26 cellular contexts compared by ENCODE assay signal in genomic region chr16:50401355-50401754, GRCh38.
"Had no signal": no experiment of that assay in that cellular context is flagged by ENCODE, and none has a peak within 500 bp of the region (broad histone marks: within the 10 kb centered on the region; RNA-seq: fewer than 3 reads in every experiment).

No MANE protein-coding gene starts in this region.

- H3K27me3 Mint-ChIP-seq: natural killer cell treated with Interleukin-12 subunit alpha and Interleukin-12 subunit beta and Interleukin-15 and Interleukin-18, amount 100 ng/mL, for 72 hours had no signal

- FAIRE-seq: keratinocyte had no signal

- DNase-seq: hippocampal formation; kidney glomerular epithelial cell; left cardiac atrium; lower lobe of right lung; mesendoderm; naive thymus-derived CD4-positive, alpha-beta T cell; nucleus accumbens; psoas muscle; stimulated activated CD4-positive, alpha-beta T cell treated with anti-CD3 and anti-CD28 coated beads, Interleukin-12 subunit alpha, Interleukin-12 subunit beta, amount 100 ng/mL, for 4 hours; stimulated activated CD4-positive, alpha-beta T cell treated with anti-CD3 and anti-CD28 coated beads, Interleukin-15, amount 100 ng/mL, for 24 hours; stimulated activated CD4-positive, alpha-beta T cell treated with anti-CD3 and anti-CD28 coated beads, Interleukin-2, amount 100 ng/mL, for 24 hours; stimulated activated CD4-positive, alpha-beta T cell treated with anti-CD3 and anti-CD28 coated beads, Interleukin-4, amount 100 ng/mL, for 1 hour; stimulated activated naive B cell treated with anti-CD40 and anti-IgM and Interleukin-4, amounts not matched to agents 10 μg/mL and 1 μg/mL and 100 μg/mL, for 72 hours; stimulated activated naive CD8-positive, alpha-beta T cell treated with anti-CD3 and anti-CD28 coated beads, Interleukin-15, Interleukin-2, amounts not matched to agents 100 U/mL and 50 U/mL, for 24 hours; stomach; testis; thyroid gland; upper lobe of left lung had no signal

- H3K4me1 Mint-ChIP-seq: stimulated activated naive B cell treated with anti-CD40 and anti-IgM and Interleukin-4, amounts not matched to agents 10 μg/mL and 1 μg/mL and 100 μg/mL, for 72 hours had no signal

- ATAC-seq: left cardiac atrium; left lobe of liver; naive thymus-derived CD4-positive, alpha-beta T cell; natural killer cell treated with Interleukin-12 subunit alpha and Interleukin-12 subunit beta and Interleukin-15 and Interleukin-18, amount 100 ng/mL, for 72 hours; psoas muscle; sciatic nerve; stimulated activated naive B cell treated with anti-CD40 and anti-IgM and Interleukin-4, amounts not matched to agents 10 μg/mL and 1 μg/mL and 100 μg/mL, for 72 hours; stimulated activated naive CD8-positive, alpha-beta T cell treated with anti-CD3 and anti-CD28 coated beads, Interleukin-15, Interleukin-2, amounts not matched to agents 100 U/mL and 50 U/mL, for 24 hours had no signal

- H3K36me3 Mint-ChIP-seq: mesothelial cell of epicardium; naive thymus-derived CD4-positive, alpha-beta T cell; natural killer cell treated with Interleukin-12 subunit alpha and Interleukin-12 subunit beta and Interleukin-15 and Interleukin-18, amount 100 ng/mL, for 72 hours; stimulated activated naive B cell treated with anti-CD40 and anti-IgM and Interleukin-4, amounts not matched to agents 10 μg/mL and 1 μg/mL and 100 μg/mL, for 72 hours had no signal

- H3K4me1 ChIP-seq: lower lobe of right lung, parathyroid adenoma, psoas muscle, stomach, thyroid gland, upper lobe of left lung, vagina had no signal

- H3K9me3 Mint-ChIP-seq: mesothelial cell of epicardium; natural killer cell treated with Interleukin-12 subunit alpha and Interleukin-12 subunit beta and Interleukin-15 and Interleukin-18, amount 100 ng/mL, for 72 hours had no signal

- H3K9me3 ChIP-seq: lower lobe of right lung, psoas muscle, stomach, testis, thyroid gland, upper lobe of left lung, vagina had no signal

- H3K9ac ChIP-seq: parathyroid adenoma had no signal

- H3K4me3 Mint-ChIP-seq: mesothelial cell of epicardium; naive thymus-derived CD4-positive, alpha-beta T cell; natural killer cell treated with Interleukin-12 subunit alpha and Interleukin-12 subunit beta and Interleukin-15 and Interleukin-18, amount 100 ng/mL, for 72 hours; stimulated activated naive B cell treated with anti-CD40 and anti-IgM and Interleukin-4, amounts not matched to agents 10 μg/mL and 1 μg/mL and 100 μg/mL, for 72 hours had no signal

- H3K4me3 ChIP-seq: lower lobe of right lung, psoas muscle, skin epidermis, stomach, testis, thyroid gland, upper lobe of left lung, vagina had no signal

- H3K27me3 ChIP-seq: stomach, testis, thyroid gland, upper lobe of left lung, vagina had no signal

- H3K27ac Mint-ChIP-seq: mesothelial cell of epicardium; naive thymus-derived CD4-positive, alpha-beta T cell; natural killer cell treated with Interleukin-12 subunit alpha and Interleukin-12 subunit beta and Interleukin-15 and Interleukin-18, amount 100 ng/mL, for 72 hours; stimulated activated naive B cell treated with anti-CD40 and anti-IgM and Interleukin-4, amounts not matched to agents 10 μg/mL and 1 μg/mL and 100 μg/mL, for 72 hours had no signal

- H3K36me3 ChIP-seq: lower lobe of right lung, stomach, thyroid gland, upper lobe of left lung, vagina had no signal

- H2AFZ ChIP-seq: parathyroid adenoma had no signal

- H3K27ac ChIP-seq: lower lobe of right lung, parathyroid adenoma, psoas muscle, skin epidermis, stomach, testis, thyroid gland, upper lobe of left lung, vagina had no signal

- H3K79me2 ChIP-seq: parathyroid adenoma had no signal
